ENCODE assay signal across 14 cellular contexts in genomic region chr6:3697609-3698008, GRCh38. TPM values are rescaled to one million over a fixed set of nuclear protein-coding genes. Genes with fewer than 3 reads are reported as not detected.
A peak's percentile ranks its signal among the peaks of the same experiment; 100 is the strongest.
DNase-seq lines count a peak whose midpoint lies in the region; ATAC-seq, FAIRE-seq and TF ChIP-seq lines count a peak whose summit lies in the region.
"Had no signal": no experiment of that assay in that cellular context is flagged by ENCODE, and none has a peak within 500 bp of the region (broad histone marks: within the 10 kb centered on the region; RNA-seq: fewer than 3 reads in every experiment).

No MANE protein-coding gene starts in this region.

- H3K36me3 ChIP-seq in mucosa of descending colon (ENCODE audit: low read depth), result no peaks in the 10 kb centered on the region

- ATAC-seq in mucosa of descending colon, result no peak

- intact Hi-C loops in mucosa of descending colon (cut with DNase I, micrococcal nuclease), result no loop called here

- TF ChIP-seq CTCF in choroid plexus epithelial cell (conservative IDR thresholded peaks at IDR 0.05; ENCODE audit: low read depth, low read length), result no peak
- no peak for TF ChIP-seq CTCF in mucosa of descending colon (IDR thresholded peaks at IDR 0.05)

- H3K4me3 ChIP-seq in choroid plexus epithelial cell (ENCODE audit: low read depth, low read length) (no peak overlapping the region), mucosa of descending colon (no peak overlapping the region)

- no peak for TF ChIP-seq POLR2A in GM12892 (IDR thresholded peaks at IDR 0.05; ENCODE audit: low read depth, low read length)

- H3K9me3 ChIP-seq in mucosa of descending colon, result no peaks in the 10 kb centered on the region

- no peak for FAIRE-seq in GM12892 (lab: Jason Lieb, UNC)
- FAIRE-seq: islet of Langerhans had no signal

- H3K4me1 ChIP-seq in mucosa of descending colon (ENCODE audit: low read depth), result no peaks in the 10 kb centered on the region

- DNase-seq in AG08395 (ENCODE audit: low spot score) (peak; percentile 96), HS-5 (ENCODE audit: low read depth) (peak; percentile 72), choroid plexus epithelial cell (ENCODE audit: low read depth) (peak; percentile 97), myocyte (ENCODE audit: low read depth) (peak; percentile 78), pons (ENCODE audit: low spot score) (no peak), NCI-H1694 treated with DMSO at 0.1 percent for 48 hours (lab: John Stamatoyannopoulos, UW) (no peak), GM12892 (ENCODE audit: insufficient read length) (no peak), mucosa of descending colon (no peak)
- DNase-seq: anterior cingulate cortex; NCI-H1048; NCI-H524 treated with DMSO at 0.1 percent for 48 hours; stimulated activated CD4-positive, alpha-beta T cell treated with anti-CD3 and anti-CD28 coated beads, Interleukin-15, amount 100 ng/mL, for 24 hours; stimulated activated CD8-positive, alpha-beta memory T cell treated with anti-CD3 and anti-CD28 coated beads, Interleukin-4, amount 100 ng/mL, for 48 hours had no signal

RNA-seq across cellular contexts. Expression of gene PXDC1, which starts 53.9 kb away (rescaled TPM):
- 42.2 and 69.7 TPM in 2 replicates for total RNA-seq in myocyte
- 112 TPM for polyA plus RNA-seq in myocyte (2012)
- 1.9 TPM for polyA plus RNA-seq in GM12892 (2012; ENCODE audit: missing spikeins)
- total RNA-seq in mucosa of descending colon, result 10 to 100 TPM in 1 of 3 donors, 1 to 10 TPM in 2; 3.1 to 27.9 (median 9.2) TPM

Comparison
In these comparisons a context has a peak if more than half of its experiments do, and no peak if none do; other contexts are left out.
1. DNase-seq: peak in AG08395 (single experiment), HS-5 (single experiment), choroid plexus epithelial cell (single experiment) and myocyte (single experiment); none in pons (single experiment), NCI-H1694 treated with DMSO at 0.1 percent for 48 hours (single experiment), GM12892 (single experiment) and mucosa of descending colon (0 of 3).